ENCODE assay signal across 1 cellular context in genomic region chr16:3101018-3101840, GRCh38.
TF ChIP-seq lines count a peak whose summit lies in the region.

No MANE protein-coding gene starts in this region.

TF ChIP-seq in IMR-90, 13 proteins besides CTCF, POLR2A, EP300 and RAD21 (continued from another document):
- TF ChIP-seq CHD1 (IDR thresholded peaks at IDR 0.05; ENCODE audit: low read depth, low read length) = no peak
- TF ChIP-seq USF2 (IDR thresholded peaks at IDR 0.05; ENCODE audit: low read depth, low read length) = no peak
- TF ChIP-seq CEBPB (IDR thresholded peaks at IDR 0.05; ENCODE audit: low read depth, low read length) = no peak
- no peak for TF ChIP-seq SMC3 (IDR thresholded peaks at IDR 0.05; ENCODE audit: low read depth, low read length)
- no peak for TF ChIP-seq RFX5 (IDR thresholded peaks at IDR 0.05; ENCODE audit: low read depth, low read length)
- no peak for TF ChIP-seq MAFK (IDR thresholded peaks at IDR 0.05; ENCODE audit: low read depth, low read length)
